Comparison of ENCODE assay signal across 25 cellular contexts in genomic region chr2:217733461-217733860, GRCh38.
DNase-seq lines count a peak whose midpoint lies in the region; ATAC-seq and TF ChIP-seq lines count a peak whose summit lies in the region.
"Had no signal": no experiment of that assay in that cellular context is flagged by ENCODE, and none has a peak within 500 bp of the region (broad histone marks: within the 10 kb centered on the region; RNA-seq: fewer than 3 reads in every experiment).

No MANE protein-coding gene starts in this region.

- H3K9me3 ChIP-seq in esophagus muscularis mucosa (no peaks in the 10 kb centered on the region), psoas muscle (no peaks in the 10 kb centered on the region), upper lobe of right lung (no peaks in the 10 kb centered on the region), OCI-LY7 (ENCODE audit: low read length) (no peaks in the 10 kb centered on the region)
- H3K9me3 ChIP-seq: mucosa of descending colon had no signal

- no peaks in the 10 kb centered on the region for H4K20me1 ChIP-seq in OCI-LY7 (ENCODE audit: insufficient read depth, low read length)

- intact Hi-C loops in esophagus muscularis mucosa (cut with DNase I) (no loop called here), psoas muscle (cut with DNase I) (no loop called here), upper lobe of right lung (cut with DNase I) (no loop called here), OCI-LY7 (cut with micrococcal nuclease; ENCODE audit: unreplicated experiment) (no loop called here)

- CTCF ChIA-PET in OCI-LY7 (lab: Charles Lee; ENCODE audit: unreplicated experiment): no interaction called here

- H3K4me3 ChIP-seq in esophagus muscularis mucosa (no peak overlapping the region), psoas muscle (no peak overlapping the region), upper lobe of right lung (no peak overlapping the region), OCI-LY7 (ENCODE audit: low read depth, low read length, poor library complexity, severe bottlenecking) (no peak overlapping the region)
- H3K4me3 ChIP-seq: mucosa of descending colon, neural progenitor cell had no signal

- DNase-seq in OCI-M1 (lab: John Stamatoyannopoulos, UW) (peak; percentile 3), esophagus muscularis mucosa (ENCODE audit: extremely low spot score) (no peak), psoas muscle (no peak), upper lobe of right lung (no peak), SKM-1 (lab: John Stamatoyannopoulos, UW; ENCODE audit: unreplicated experiment) (no peak), COLO829 (ENCODE audit: low spot score) (no peak), OCI-LY7 (ENCODE audit: low spot score) (no peak)
- DNase-seq: activated B cell treated with CpG ODN at 0.5 μM for 24 hours; activated CD4-positive, alpha-beta memory T cell treated with anti-CD3 and anti-CD28 coated beads, Interleukin-2, amount 10 ng/mL, durations not matched to agents 7 days and 5 days; activated naive CD4-positive, alpha-beta T cell; activated T-cell treated with anti-CD3 and anti-CD28 coated beads, Interleukin-2, amount 50 U/mL, for 1 hour; aorta; CD8-positive, alpha-beta T cell; foreskin keratinocyte; GDM1; hippocampal formation; mucosa of descending colon; NCI-H1417; NCI-H2171 treated with DMSO at 0.1 percent for 48 hours; NCI-H69; RPMI8226; stimulated activated CD4-positive, alpha-beta T cell treated with anti-CD3 and anti-CD28 coated beads, Interleukin-4, amount 100 ng/mL, for 24 hours; stimulated activated naive CD4-positive, alpha-beta T cell treated with Interleukin-2 at 50 U/mL for 16 hours; T1000 had no signal

- no peak for TF ChIP-seq POLR2A in esophagus muscularis mucosa (IDR thresholded peaks at IDR 0.05; ENCODE audit: low read depth)

- H3K27ac ChIP-seq in esophagus muscularis mucosa (replicated peaks in 1 of 4) (peak overlapping the region; percentile 28 to 47 (median 31)), psoas muscle (peak overlapping the region; percentile 38), upper lobe of right lung (no peak overlapping the region), OCI-LY7 (ENCODE audit: low read depth, low read length, poor library complexity, severe bottlenecking) (no peak overlapping the region)
- H3K27ac ChIP-seq: foreskin keratinocyte, neural progenitor cell had no signal

- H3K4me2 ChIP-seq in OCI-LY7 (ENCODE audit: low read length): no peak overlapping the region
- H3K4me2 ChIP-seq: neural progenitor cell had no signal

- ATAC-seq in psoas muscle (no peak), upper lobe of right lung (peak; percentile 43)
- ATAC-seq: CD8-positive, alpha-beta T cell; foreskin keratinocyte; mucosa of descending colon had no signal

- H3K27me3 ChIP-seq in esophagus muscularis mucosa: no peaks in the 10 kb centered on the region
- no peaks in the 10 kb centered on the region for H3K27me3 ChIP-seq in psoas muscle (ENCODE audit: insufficient read depth in 3 of 3, low read length in 2 of 3)
- H3K27me3 ChIP-seq in upper lobe of right lung: no peaks in the 10 kb centered on the region
- H3K27me3 ChIP-seq: neural progenitor cell had no signal

- no peak overlapping the region for H2AFZ ChIP-seq in OCI-LY7 (ENCODE audit: low read length)
- H2AFZ ChIP-seq: neural progenitor cell had no signal

- H3K4me1 ChIP-seq in esophagus muscularis mucosa (peaks cover 42 to 72% (median 67%) of the 10 kb centered on the region in 4 donors), psoas muscle (peaks cover 17% of the 10 kb centered on the region), upper lobe of right lung (peaks cover 31% of the 10 kb centered on the region), OCI-LY7 (ENCODE audit: insufficient read depth, low read length, poor library complexity, severe bottlenecking) (no peaks in the 10 kb centered on the region)
- H3K4me1 ChIP-seq: foreskin keratinocyte, neural progenitor cell had no signal

- no peaks in the 10 kb centered on the region for H3K9me2 ChIP-seq in OCI-LY7 (ENCODE audit: insufficient read depth, low read length)

- WGBS in esophagus muscularis mucosa: 75% methylated on average over 3 of the region's 3 CpGs
- 35 to 51% (median 47%) methylated on average over 3 of the region's 3 CpGs for WGBS in psoas muscle, 3 donors

- BruUV-seq in OCI-LY7 (replicated peaks; lab: Mats Ljungman, UMichigan): no TSS peak

- no peaks in the 10 kb centered on the region for H3K79me2 ChIP-seq in OCI-LY7 (ENCODE audit: insufficient read depth, low read depth, low read length)

- no peak for TF ChIP-seq EP300 in esophagus muscularis mucosa (IDR thresholded peaks at IDR 0.05)

- POLR2A ChIA-PET in OCI-LY7 (lab: Charles Lee): no interaction called here

- H3K36me3 ChIP-seq in esophagus muscularis mucosa (peaks cover 0 to 30% (median 11%) of the 10 kb centered on the region in 4 donors), psoas muscle (ENCODE audit: insufficient read depth in 1 of 2, low read depth in 1 of 2) (no peaks in the 10 kb centered on the region), upper lobe of right lung (no peaks in the 10 kb centered on the region), OCI-LY7 (ENCODE audit: insufficient read depth, low read length) (no peaks in the 10 kb centered on the region)
- H3K36me3 ChIP-seq: neural progenitor cell had no signal

- TF ChIP-seq CTCF in esophagus muscularis mucosa (IDR thresholded peaks at IDR 0.05) (no peak), psoas muscle (IDR thresholded peaks at IDR 0.05) (no peak), upper lobe of right lung (IDR thresholded peaks at IDR 0.05) (no peak), OCI-LY7 (conservative IDR thresholded peaks at IDR 0.05; ENCODE audit: low read length) (no peak)

Comparison
In these comparisons a context has a peak if more than half of its experiments do, and no peak if none do; other contexts are left out.
1. H3K27ac ChIP-seq: peak in esophagus muscularis mucosa (4 of 4) and psoas muscle (single experiment); none in upper lobe of right lung (single experiment) and OCI-LY7 (single experiment).